Comparison of ENCODE assay signal across 29 cellular contexts in the genomic region with DNA sequence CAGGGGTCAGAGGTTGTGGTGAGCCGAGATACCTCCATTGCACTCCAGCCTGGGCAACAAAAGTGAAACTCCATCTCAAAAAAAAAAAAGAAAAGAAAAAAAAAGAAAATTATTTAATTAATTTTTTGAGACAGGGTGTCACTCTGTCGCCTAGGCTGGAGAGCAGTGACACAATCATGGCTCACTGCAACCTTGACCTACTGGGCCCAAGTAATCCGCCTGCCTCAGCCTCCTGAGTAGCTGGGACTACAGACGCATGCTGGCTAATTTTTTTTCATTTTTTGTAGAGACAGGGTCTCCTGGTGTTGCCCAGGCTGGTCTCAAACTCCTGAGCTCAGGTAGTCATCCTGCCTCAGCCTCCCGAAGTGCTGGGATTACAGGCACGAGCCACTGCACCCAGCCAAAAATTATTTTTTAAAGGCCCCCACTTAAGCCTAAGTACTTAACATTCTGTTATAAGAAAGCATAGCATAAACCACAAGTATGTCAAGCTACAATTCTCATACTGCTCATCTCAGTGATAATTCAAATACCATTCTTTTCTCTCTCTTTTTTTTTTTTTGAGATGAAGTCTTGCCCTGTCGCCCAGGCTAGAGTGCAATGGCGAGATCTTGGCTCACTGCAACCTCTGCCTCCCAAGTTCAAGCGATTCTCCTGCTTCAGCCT. TPM values are rescaled to one million over a fixed set of nuclear protein-coding genes. Genes with fewer than 3 reads are reported as not detected.
DNase-seq lines count a peak whose midpoint lies in the region; ATAC-seq and TF ChIP-seq lines count a peak whose summit lies in the region.
"Had no signal": no experiment of that assay in that cellular context is flagged by ENCODE, and none has a peak within 500 bp of the region (broad histone marks: within the 10 kb centered on the region; RNA-seq: fewer than 3 reads in every experiment).

No MANE protein-coding gene starts in this region.

- H3K27ac ChIP-seq in IMR-90 (ENCODE audit: insufficient read depth, low read length), result no peak overlapping the region
- H3K27ac ChIP-seq in mesenchymal stem cell (ENCODE audit: low read length, poor library complexity, severe bottlenecking), result no peak overlapping the region
- no peak overlapping the region for H3K27ac ChIP-seq in CD4-positive, alpha-beta memory T cell (ENCODE audit: low read depth, low read length)
- H3K27ac ChIP-seq: BLaER1, hepatocyte, stomach, tibial artery had no signal

- H3K4me3 Mint-ChIP-seq in CD4-positive, alpha-beta memory T cell, result no peak overlapping the region
- no peak overlapping the region for H3K4me3 Mint-ChIP-seq in Caco-2 (ENCODE audit: unreplicated experiment)
- H3K4me3 Mint-ChIP-seq: activated CD4-positive, alpha-beta T cell treated with anti-CD3 and anti-CD28 coated beads, Interleukin-2, amount 10 ng/mL, durations not matched to agents 7 days and 5 days; activated T-cell treated with anti-CD3 and anti-CD28 coated beads, Interleukin-2, amount 50 U/mL, for 4 hours; brain; IgD-negative memory B cell had no signal

- H3K14ac ChIP-seq in IMR-90 (replicated peaks; ENCODE audit: low read depth, low read length) (no peak overlapping the region), mesenchymal stem cell (ENCODE audit: low read length in 2 of 2) (no peak overlapping the region)

- no peak for TF ChIP-seq RAD21 in IMR-90 (IDR thresholded peaks at IDR 0.05; ENCODE audit: low read length)

- TF ChIP-seq CTCF in IMR-90 (conservative IDR thresholded peaks at IDR 0.05; ENCODE audit: low read depth, low read length) (no peak), choroid plexus epithelial cell (conservative IDR thresholded peaks at IDR 0.05; ENCODE audit: low read depth, low read length) (no peak), Caco-2 (IDR thresholded peaks at IDR 0.05; ENCODE audit: insufficient read depth in 1 of 2, low read depth in 1 of 2, low read length in 1 of 2, severe bottlenecking in 1 of 2, unreplicated experiment in 1 of 2) (no peak)

- peaks cover 6% of the 10 kb centered on the region; the same call in 1 of the 2 replicates for H3K9me1 ChIP-seq in IMR-90 (ENCODE audit: insufficient read depth, low read length)

- DNase-seq in EH (ENCODE audit: low read depth) (peak; percentile 56), IMR-90 (peak; percentile 26), choroid plexus epithelial cell (ENCODE audit: low read depth) (peak; percentile 47), mesenchymal stem cell (peak; percentile 38), Caco-2 (no peak), NCI-H146 (lab: John Stamatoyannopoulos, UW) (no peak)
- DNase-seq in CD4-positive, alpha-beta memory T cell, result no peak
- DNase-seq: activated CD4-positive, alpha-beta T cell treated with anti-CD3 and anti-CD28 coated beads, Interleukin-2, amount 10 ng/mL, durations not matched to agents 7 days and 5 days; activated T-cell treated with anti-CD3 and anti-CD28 coated beads, Interleukin-2, amount 50 U/mL, for 4 hours; cerebellar nuclear complex; DMS53; HCEC 1CT; left colon; mesendoderm; MV-4-11; NCI-H1436; NCI-H2081 treated with DMSO at 0.1 percent for 48 hours; NCI-H345; NCI-H748 treated with DMSO at 0.1 percent for 48 hours; SHP77 treated with DMSO at 0.1 percent for 48 hours; stimulated activated CD4-positive, alpha-beta T cell treated with anti-CD3 and anti-CD28 coated beads, Interleukin-2, amount 100 ng/mL, for 48 hours; stomach; T-helper 9 cell; tibial artery had no signal

- no peak for TF ChIP-seq POLR2A in IMR-90 (IDR thresholded peaks at IDR 0.05; ENCODE audit: low read depth, low read length)

- H3K4me1 ChIP-seq in IMR-90 (ENCODE audit: control insufficient read depth, insufficient read depth, low read length) (peaks cover 2% of the 10 kb centered on the region), mesenchymal stem cell (ENCODE audit: control insufficient read depth, insufficient read depth, low read depth, low read length) (peaks cover 4% of the 10 kb centered on the region), Caco-2 (no peaks in the 10 kb centered on the region; the same call in 1 of the 2 replicates)
- H3K4me1 ChIP-seq in CD4-positive, alpha-beta memory T cell (ENCODE audit: insufficient read depth, low read length), result peaks cover 17% of the 10 kb centered on the region
- H3K4me1 ChIP-seq: BLaER1 had no signal

- 100% methylated on average over 1 of the region's 9 CpGs; no CpG with 5 or more reads in 1 of the 2 experiments for WGBS in IMR-90 (ENCODE audit: extremely low coverage in 2 of 2, insufficient read length in 1 of 2), 2 experiments
- WGBS in mesenchymal stem cell, result 89% methylated on average over 8 of the region's 9 CpGs

- H2BK120ac ChIP-seq in IMR-90 (ENCODE audit: low read depth, low read length) (no peak overlapping the region), mesenchymal stem cell (ENCODE audit: low read depth, low read length) (no peak overlapping the region)

- intact Hi-C loops in IMR-90 (cut with micrococcal nuclease) (no loop called here), Caco-2 (cut with micrococcal nuclease; ENCODE audit: unreplicated experiment) (no loop called here)
- intact Hi-C loops in CD4-positive, alpha-beta memory T cell (cut with micrococcal nuclease), result no loop called here

- H2BK5ac ChIP-seq in IMR-90 (ENCODE audit: low read depth, low read length, poor library complexity, severe bottlenecking) (no peak overlapping the region), mesenchymal stem cell (ENCODE audit: low read depth, low read length, poor library complexity, severe bottlenecking) (no peak overlapping the region)

- CTCF ChIA-PET in IMR-90 (lab: Yijun Ruan, JAX), result interaction anchor here (0.5 to 0.6 kb wide), 2 partner anchors 72 to 604 kb away, joined by 3 read pairs; no protein-coding TSS in a partner anchor
- CTCF ChIA-PET in CD4-positive, alpha-beta memory T cell (lab: Charles Lee; ENCODE audit: partially characterized antibody), result interaction anchor here (1.3 to 10.9 kb wide), 3 partner anchors 15 to 71 kb away, joined by 3 to 79 read pairs (median 5); no protein-coding TSS in a partner anchor
- CTCF ChIA-PET in Caco-2 (lab: Charles Lee), result no interaction called here

- H2AK9ac ChIP-seq in IMR-90 (replicated peaks; ENCODE audit: low read depth, low read length, poor library complexity), result no peak overlapping the region

- H3K4me2 ChIP-seq in IMR-90 (ENCODE audit: low read depth, low read length), result no peak overlapping the region
- no peak overlapping the region for H3K4me2 ChIP-seq in mesenchymal stem cell (ENCODE audit: low read length, poor library complexity, severe bottlenecking)
- H3K4me2 ChIP-seq: BLaER1, hepatocyte had no signal

- H3K36me3 ChIP-seq in IMR-90 (ENCODE audit: control insufficient read depth, insufficient read depth, low read length), result peaks cover 17% of the 10 kb centered on the region
- peaks cover 8 to 53% of the 10 kb centered on the region in 2 experiments for H3K36me3 ChIP-seq in mesenchymal stem cell (ENCODE audit: control insufficient read depth in 1 of 2, insufficient read depth in 2 of 2, low read depth in 1 of 2, low read length in 2 of 2)
- peaks cover 18% of the 10 kb centered on the region for H3K36me3 ChIP-seq in CD4-positive, alpha-beta memory T cell (ENCODE audit: insufficient read depth, low read length)
- no peaks in the 10 kb centered on the region for H3K36me3 ChIP-seq in Caco-2 (ENCODE audit: control insufficient read depth, insufficient read depth, low read length)

- POLR2A ChIA-PET in IMR-90 (lab: Charles Lee; ENCODE audit: unreplicated experiment), result interaction anchor here (0.5 kb wide), 1 partner anchor 83 kb away, joined by 3 read pairs; the partner anchor contains the start of gene SLC41A1
- POLR2A ChIA-PET in CD4-positive, alpha-beta memory T cell (lab: Charles Lee; ENCODE audit: partially characterized antibody), result interaction anchor here (1.0 kb wide), 1 partner anchor 83 kb away, joined by 3 read pairs; the partner anchor contains the start of gene SLC41A1
- POLR2A ChIA-PET in Caco-2 (lab: Charles Lee), result no interaction called here

- no peak overlapping the region for H4K5ac ChIP-seq in IMR-90 (ENCODE audit: low read depth, low read length)

- H3K9me3 ChIP-seq in IMR-90 (ENCODE audit: control insufficient read depth, insufficient read depth, low read length) (no peaks in the 10 kb centered on the region), mesenchymal stem cell (ENCODE audit: control insufficient read depth, low read length) (no peaks in the 10 kb centered on the region), Caco-2 (no peaks in the 10 kb centered on the region)
- H3K9me3 ChIP-seq in CD4-positive, alpha-beta memory T cell (ENCODE audit: control insufficient read depth in 1 of 2, low read length in 2 of 2), result no peaks in the 10 kb centered on the region
- H3K9me3 ChIP-seq: BLaER1, stomach, tibial artery had no signal

- BruUV-seq in IMR-90 (replicated peaks; lab: Mats Ljungman, UMichigan) (no TSS peak), Caco-2 (replicated peaks; lab: Mats Ljungman, UMichigan) (no TSS peak)

- dilution Hi-C loops in IMR-90 (cut with HindIII; ENCODE audit: low sequenced_read_pairs, unreplicated experiment), result no loop called here

- H4K8ac ChIP-seq in IMR-90 (ENCODE audit: low read depth in 2 of 2, low read length in 2 of 2), result peak overlapping the region in 1 of 2 experiments; percentile 55; a peak in 1 of 4 replicates
- H4K8ac ChIP-seq in mesenchymal stem cell (ENCODE audit: low read length), result no peak overlapping the region

- H3K4me3 ChIP-seq in IMR-90 (ENCODE audit: insufficient read depth, low read depth, low read length), result no peak overlapping the region
- no peak overlapping the region for H3K4me3 ChIP-seq in choroid plexus epithelial cell (ENCODE audit: low read depth, low read length)
- no peak overlapping the region for H3K4me3 ChIP-seq in mesenchymal stem cell (ENCODE audit: insufficient read depth in 1 of 2, low read depth in 1 of 2, low read length in 2 of 2)
- no peak overlapping the region for H3K4me3 ChIP-seq in CD4-positive, alpha-beta memory T cell (ENCODE audit: low read length in 2 of 2)
- no peak overlapping the region for H3K4me3 ChIP-seq in Caco-2 (ENCODE audit: low read depth, low read length)
- H3K4me3 ChIP-seq: BLaER1, hepatocyte, stomach, tibial artery had no signal

- ATAC-seq in IMR-90 (ENCODE audit: low read depth), result peak; percentile 79
- ATAC-seq: activated T-cell treated with anti-CD3 and anti-CD28 coated beads, Interleukin-2, amount 50 U/mL, for 4 hours; left colon; sciatic nerve had no signal

- in situ Hi-C loops in IMR-90 (cut with MboI; ENCODE audit: low sequenced_read_pairs), result no loop called here

- H3K4ac ChIP-seq in IMR-90 (ENCODE audit: low read depth, low read length), result no peak overlapping the region
- H3K4ac ChIP-seq in mesenchymal stem cell (ENCODE audit: low read depth in 1 of 2, low read length in 2 of 2), result no peak overlapping the region

- H4K91ac ChIP-seq in IMR-90 (ENCODE audit: insufficient read depth, low read depth, low read length) (no peak overlapping the region), mesenchymal stem cell (ENCODE audit: low read length) (no peak overlapping the region)

- no peak overlapping the region for H2BK12ac ChIP-seq in mesenchymal stem cell (ENCODE audit: low read length in 2 of 2)

- no peak overlapping the region for H3K56ac ChIP-seq in IMR-90 (ENCODE audit: extremely low read depth, insufficient read depth, low read length)

- H2AFZ ChIP-seq in IMR-90 (replicated peaks; ENCODE audit: low read length, poor library complexity) (no peak overlapping the region), mesenchymal stem cell (ENCODE audit: low read depth, low read length) (no peak overlapping the region)
- H2AFZ ChIP-seq: hepatocyte had no signal

- no peak overlapping the region for H2BK20ac ChIP-seq in IMR-90 (ENCODE audit: low read depth, low read length)

- H3K36me3 Mint-ChIP-seq in CD4-positive, alpha-beta memory T cell, result peaks cover 15 to 49% of the 10 kb centered on the region in 2 donors
- peaks cover 49% of the 10 kb centered on the region for H3K36me3 Mint-ChIP-seq in Caco-2 (ENCODE audit: insufficient read depth, unreplicated experiment)

- peaks cover 35% of the 10 kb centered on the region for H4K20me1 ChIP-seq in IMR-90 (ENCODE audit: insufficient read depth, low read length)

- H3K18ac ChIP-seq in IMR-90 (ENCODE audit: low read depth, low read length) (no peak overlapping the region), mesenchymal stem cell (ENCODE audit: low read depth in 1 of 2, low read length in 2 of 2) (no peak overlapping the region)

- H3K4me1 Mint-ChIP-seq in CD4-positive, alpha-beta memory T cell, result peaks cover 17 to 49% (median 32%) of the 10 kb centered on the region in 4 donors
- H3K4me1 Mint-ChIP-seq in Caco-2 (ENCODE audit: low read depth, unreplicated experiment), result peaks cover 7% of the 10 kb centered on the region

- H2BK15ac ChIP-seq in IMR-90 (ENCODE audit: low read depth, low read length) (no peak overlapping the region), mesenchymal stem cell (ENCODE audit: low read depth, poor library complexity, severe bottlenecking) (no peak overlapping the region)

- no peaks in the 10 kb centered on the region for H3K9me3 Mint-ChIP-seq in CD4-positive, alpha-beta memory T cell
- no peaks in the 10 kb centered on the region for H3K9me3 Mint-ChIP-seq in Caco-2 (ENCODE audit: unreplicated experiment)
- H3K9me3 Mint-ChIP-seq: activated CD4-positive, alpha-beta T cell treated with anti-CD3 and anti-CD28 coated beads, Interleukin-2, amount 10 ng/mL, durations not matched to agents 7 days and 5 days; activated T-cell treated with anti-CD3 and anti-CD28 coated beads, Interleukin-2, amount 50 U/mL, for 4 hours; brain; IgD-negative memory B cell had no signal

- H3K23ac ChIP-seq in IMR-90 (ENCODE audit: low read depth, low read length) (no peak overlapping the region), mesenchymal stem cell (ENCODE audit: low read length in 2 of 2) (no peak overlapping the region)

- H3K27ac Mint-ChIP-seq in CD4-positive, alpha-beta memory T cell, result peak overlapping the region in 3 of 7 donors; percentile 2 to 46 (median 13)
- no peak overlapping the region for H3K27ac Mint-ChIP-seq in Caco-2 (ENCODE audit: unreplicated experiment)
- H3K27ac Mint-ChIP-seq: activated CD4-positive, alpha-beta T cell treated with anti-CD3 and anti-CD28 coated beads, Interleukin-2, amount 10 ng/mL, durations not matched to agents 7 days and 5 days; IgD-negative memory B cell had no signal

- no peaks in the 10 kb centered on the region for H3K27me3 Mint-ChIP-seq in CD4-positive, alpha-beta memory T cell
- H3K27me3 Mint-ChIP-seq in Caco-2 (ENCODE audit: insufficient read depth, unreplicated experiment), result no peaks in the 10 kb centered on the region
- H3K27me3 Mint-ChIP-seq: activated CD4-positive, alpha-beta T cell treated with anti-CD3 and anti-CD28 coated beads, Interleukin-2, amount 10 ng/mL, durations not matched to agents 7 days and 5 days; brain; IgD-negative memory B cell had no signal

- H3K79me1 ChIP-seq in IMR-90 (ENCODE audit: low read depth in 1 of 2, low read length in 2 of 2) (peaks cover 20 to 48% of the 10 kb centered on the region in 2 experiments), mesenchymal stem cell (replicated peaks; ENCODE audit: low read length, poor library complexity, severe bottlenecking) (no peaks in the 10 kb centered on the region)

- H3K27me3 ChIP-seq in IMR-90 (ENCODE audit: control insufficient read depth, insufficient read depth, low read length) (no peaks in the 10 kb centered on the region), mesenchymal stem cell (ENCODE audit: control insufficient read depth in 1 of 2, insufficient read depth in 1 of 2, low read length in 2 of 2) (no peaks in the 10 kb centered on the region), Caco-2 (replicated peaks; ENCODE audit: control insufficient read depth, insufficient read depth, low read length) (no peaks in the 10 kb centered on the region)
- H3K27me3 ChIP-seq in CD4-positive, alpha-beta memory T cell (ENCODE audit: insufficient read depth, low read length), result no peaks in the 10 kb centered on the region
- H3K27me3 ChIP-seq: BLaER1, hepatocyte, stomach, tibial artery had no signal

- H2AK5ac ChIP-seq in IMR-90 (ENCODE audit: low read depth, low read length), result no peak overlapping the region
- no peak overlapping the region for H2AK5ac ChIP-seq in mesenchymal stem cell (ENCODE audit: low read length, severe bottlenecking)

- no peak overlapping the region for H3K9ac ChIP-seq in IMR-90 (ENCODE audit: low read depth, low read length)
- H3K9ac ChIP-seq in mesenchymal stem cell (ENCODE audit: low read length), result no peak overlapping the region
- H3K9ac ChIP-seq: BLaER1 had no signal

RNA-seq across cellular contexts. Expression of gene NUCKS1, which starts 19.9 kb away (rescaled TPM):
- total RNA-seq in IMR-90 (2012; rRNA removed), result 103 and 179 TPM in 2 replicates
- polyA plus RNA-seq in IMR-90 (2012; rRNA removed), result 29.0 and 37.9 TPM in 2 replicates
- 6.9 and 7.8 TPM in 2 replicates for polyA plus RNA-seq in IMR-90 (2012; cell fraction: cytosol; rRNA removed)
- polyA plus RNA-seq in IMR-90 (2012; cell fraction: nucleus; rRNA removed; ENCODE audit: low replicate concordance), result 1.9 and 13.9 TPM in 2 replicates
- polyA plus RNA-seq in mesenchymal stem cell (2013, experiment 1 of 2), result 114 TPM
- polyA plus RNA-seq in mesenchymal stem cell (2013, experiment 2 of 2), result 122 TPM
- total RNA-seq in CD4-positive, alpha-beta memory T cell, result 100 to 1,000 TPM; 111 to 117 TPM
- 10 to 100 TPM in 1 of 2 donors, 1 to 10 TPM in 1; 9.0 to 13.3 TPM for polyA plus RNA-seq in CD4-positive, alpha-beta memory T cell
- total RNA-seq in Caco-2 (2022), result 205 and 215 TPM in 2 replicates

RNA-seq across cellular contexts. Expression of gene RAB29, which starts 45.2 kb away (rescaled TPM):
- total RNA-seq in IMR-90 (2012; rRNA removed), result 5.8 and 7.3 TPM in 2 replicates
- 4.4 and 5.7 TPM in 2 replicates for polyA plus RNA-seq in IMR-90 (2012; rRNA removed)
- 2.5 and 3.8 TPM in 2 replicates for polyA plus RNA-seq in IMR-90 (2012; cell fraction: cytosol; rRNA removed)
- 2.8 and 6.3 TPM in 2 replicates for polyA plus RNA-seq in IMR-90 (2012; cell fraction: nucleus; rRNA removed; ENCODE audit: low replicate concordance)
- polyA plus RNA-seq in mesenchymal stem cell (2013, experiment 1 of 2), result 28.0 TPM
- 29.2 TPM for polyA plus RNA-seq in mesenchymal stem cell (2013, experiment 2 of 2)
- 10 to 100 TPM; 59.7 to 62.0 TPM for total RNA-seq in CD4-positive, alpha-beta memory T cell
- polyA plus RNA-seq in CD4-positive, alpha-beta memory T cell, result 100 to 1,000 TPM in 1 of 2 donors, 10 to 100 TPM in 1; 96.6 to 102 TPM
- total RNA-seq in Caco-2 (2022), result 11.0 and 11.9 TPM in 2 replicates

RNA-seq across cellular contexts. Expression of gene SLC45A3, which starts 49.8 kb away (rescaled TPM):
- 1.1 and 1.4 TPM in 2 replicates for total RNA-seq in IMR-90 (2012; rRNA removed)
- polyA plus RNA-seq in IMR-90 (2012; rRNA removed), result 2.5 and 3.0 TPM in 2 replicates
- 1.1 and 2.4 TPM in 2 replicates for polyA plus RNA-seq in IMR-90 (2012; cell fraction: cytosol; rRNA removed)
- 2.9 and 5.4 TPM in 2 replicates for polyA plus RNA-seq in IMR-90 (2012; cell fraction: nucleus; rRNA removed; ENCODE audit: low replicate concordance)
- 4.2 TPM for polyA plus RNA-seq in mesenchymal stem cell (2013, experiment 1 of 2)
- polyA plus RNA-seq in mesenchymal stem cell (2013, experiment 2 of 2), result 4.5 TPM
- total RNA-seq in CD4-positive, alpha-beta memory T cell, result under 1 TPM; 0.09 to 0.19 TPM
- polyA plus RNA-seq in CD4-positive, alpha-beta memory T cell, result not detected
- 5.5 TPM in 2 replicates for total RNA-seq in Caco-2 (2022)

Comparison
In these comparisons a context has a peak if more than half of its experiments do, and no peak if none do; other contexts are left out.
1. DNase-seq: peak in EH (single experiment), IMR-90 (single experiment), choroid plexus epithelial cell (single experiment) and mesenchymal stem cell (single experiment); none in CD4-positive, alpha-beta memory T cell (0 of 5), Caco-2 (0 of 2) and NCI-H146 (single experiment).